11 cellular contexts compared by ENCODE assay signal in genomic region chr22:40519284-40519947, GRCh38.
DNase-seq lines count a peak whose midpoint lies in the region; ATAC-seq and FAIRE-seq lines count a peak whose summit lies in the region.
"Had no signal": no experiment of that assay in that cellular context is flagged by ENCODE, and none has a peak within 500 bp of the region (broad histone marks: within the 10 kb centered on the region; RNA-seq: fewer than 3 reads in every experiment).

No MANE protein-coding gene starts in this region.

- peaks cover 35% of the 10 kb centered on the region for H3K4me1 Mint-ChIP-seq in activated CD4-positive, alpha-beta T cell treated with anti-CD3 and anti-CD28 coated beads, Interleukin-2, amount 10 ng/mL, durations not matched to agents 7 days and 5 days
- peaks cover 12 to 23% (median 19%) of the 10 kb centered on the region in 3 donors for H3K4me1 Mint-ChIP-seq in IgD-negative memory B cell

- peak overlapping the region; percentile 61 for H3K4me3 Mint-ChIP-seq in activated CD4-positive, alpha-beta T cell treated with anti-CD3 and anti-CD28 coated beads, Interleukin-2, amount 10 ng/mL, durations not matched to agents 7 days and 5 days
- peak overlapping the region; percentile 22 to 90 (median 60) for H3K4me3 Mint-ChIP-seq in IgD-negative memory B cell

- POLR2A ChIA-PET in activated CD4-positive, alpha-beta T cell treated with anti-CD3 and anti-CD28 coated beads, Interleukin-2, amount 10 ng/mL, durations not matched to agents 7 days and 5 days (lab: Charles Lee): no interaction called here

- FAIRE-seq in colon (lab: Jason Lieb, UNC): peak; percentile 70

- H3K9me3 Mint-ChIP-seq in activated CD4-positive, alpha-beta T cell treated with anti-CD3 and anti-CD28 coated beads, Interleukin-2, amount 10 ng/mL, durations not matched to agents 7 days and 5 days: no peaks in the 10 kb centered on the region
- H3K9me3 Mint-ChIP-seq in IgD-negative memory B cell: no peaks in the 10 kb centered on the region

- H3K36me3 Mint-ChIP-seq in activated CD4-positive, alpha-beta T cell treated with anti-CD3 and anti-CD28 coated beads, Interleukin-2, amount 10 ng/mL, durations not matched to agents 7 days and 5 days (ENCODE audit: low read depth): peaks cover 26% of the 10 kb centered on the region
- H3K36me3 Mint-ChIP-seq in IgD-negative memory B cell: peaks cover 10% of the 10 kb centered on the region

- CTCF ChIA-PET in activated CD4-positive, alpha-beta T cell treated with anti-CD3 and anti-CD28 coated beads, Interleukin-2, amount 10 ng/mL, durations not matched to agents 7 days and 5 days (lab: Charles Lee): interaction anchor here (0.6 to 1.5 kb wide), 2 partner anchors 11 to 280 kb away, joined by 3 read pairs; no protein-coding TSS in a partner anchor

- no peaks in the 10 kb centered on the region for H3K27me3 Mint-ChIP-seq in activated CD4-positive, alpha-beta T cell treated with anti-CD3 and anti-CD28 coated beads, Interleukin-2, amount 10 ng/mL, durations not matched to agents 7 days and 5 days
- H3K27me3 Mint-ChIP-seq in IgD-negative memory B cell: no peaks in the 10 kb centered on the region

- DNase-seq in activated CD4-positive, alpha-beta T cell treated with anti-CD3 and anti-CD28 coated beads, Interleukin-2, amount 10 ng/mL, durations not matched to agents 7 days and 5 days: peak; percentile 33
- no peak for DNase-seq in activated CD4-positive, alpha-beta T cell treated with anti-CD3 and anti-CD28 coated beads, Interleukin-2, amount 50 U/mL, for 48 hours
- DNase-seq in stimulated activated naive CD8-positive, alpha-beta T cell treated with anti-CD3 and anti-CD28 coated beads, Interleukin-15, Interleukin-2, amounts not matched to agents 100 U/mL and 50 U/mL, for 24 hours: no peak
- no peak for DNase-seq in NCI-H2171 (lab: John Stamatoyannopoulos, UW)
- DNase-seq: anterior cingulate cortex, NCI-H510A treated with DMSO at 0.1 percent for 48 hours, tibial artery had no signal

- ATAC-seq in stimulated activated naive CD8-positive, alpha-beta T cell treated with anti-CD3 and anti-CD28 coated beads, Interleukin-15, Interleukin-2, amounts not matched to agents 100 U/mL and 50 U/mL, for 24 hours: peak; percentile 75
- no peak for ATAC-seq in GM21825 (IDR thresholded peaks at IDR 0.05; ENCODE audit: unreplicated experiment)
- ATAC-seq in HG02623 (IDR thresholded peaks at IDR 0.05; ENCODE audit: unreplicated experiment): no peak

- peak overlapping the region; percentile 88 for H3K27ac Mint-ChIP-seq in activated CD4-positive, alpha-beta T cell treated with anti-CD3 and anti-CD28 coated beads, Interleukin-2, amount 10 ng/mL, durations not matched to agents 7 days and 5 days
- H3K27ac Mint-ChIP-seq in IgD-negative memory B cell: peak overlapping the region; percentile 18 to 89 (median 51)
